In the genomic region with DNA sequence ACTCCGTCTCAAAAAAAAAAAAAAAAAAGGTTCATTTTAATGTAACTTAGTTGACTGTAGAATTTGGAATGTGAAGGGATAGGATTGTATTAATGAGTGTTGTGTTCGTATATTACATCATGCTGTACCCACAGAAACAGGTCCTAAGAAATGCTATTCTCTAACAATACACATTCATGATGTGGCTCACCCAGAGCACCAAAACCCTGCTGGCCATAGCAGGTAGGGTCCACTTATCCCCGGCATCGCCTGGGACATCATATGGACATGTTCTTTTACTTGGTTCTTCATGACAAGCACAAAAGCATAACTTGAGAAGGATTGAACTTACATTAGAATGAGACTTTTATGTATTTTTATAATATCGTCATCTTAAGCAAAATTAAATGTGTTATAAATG, we compare ENCODE assay signal across 1 cellular context.
TF ChIP-seq lines count a peak whose summit lies in the region.

No MANE protein-coding gene starts in this region.

TF ChIP-seq in GM23338, 12 proteins besides CTCF, POLR2A, EP300 and RAD21 (continued from another document):
- TF ChIP-seq, protein P1, sequence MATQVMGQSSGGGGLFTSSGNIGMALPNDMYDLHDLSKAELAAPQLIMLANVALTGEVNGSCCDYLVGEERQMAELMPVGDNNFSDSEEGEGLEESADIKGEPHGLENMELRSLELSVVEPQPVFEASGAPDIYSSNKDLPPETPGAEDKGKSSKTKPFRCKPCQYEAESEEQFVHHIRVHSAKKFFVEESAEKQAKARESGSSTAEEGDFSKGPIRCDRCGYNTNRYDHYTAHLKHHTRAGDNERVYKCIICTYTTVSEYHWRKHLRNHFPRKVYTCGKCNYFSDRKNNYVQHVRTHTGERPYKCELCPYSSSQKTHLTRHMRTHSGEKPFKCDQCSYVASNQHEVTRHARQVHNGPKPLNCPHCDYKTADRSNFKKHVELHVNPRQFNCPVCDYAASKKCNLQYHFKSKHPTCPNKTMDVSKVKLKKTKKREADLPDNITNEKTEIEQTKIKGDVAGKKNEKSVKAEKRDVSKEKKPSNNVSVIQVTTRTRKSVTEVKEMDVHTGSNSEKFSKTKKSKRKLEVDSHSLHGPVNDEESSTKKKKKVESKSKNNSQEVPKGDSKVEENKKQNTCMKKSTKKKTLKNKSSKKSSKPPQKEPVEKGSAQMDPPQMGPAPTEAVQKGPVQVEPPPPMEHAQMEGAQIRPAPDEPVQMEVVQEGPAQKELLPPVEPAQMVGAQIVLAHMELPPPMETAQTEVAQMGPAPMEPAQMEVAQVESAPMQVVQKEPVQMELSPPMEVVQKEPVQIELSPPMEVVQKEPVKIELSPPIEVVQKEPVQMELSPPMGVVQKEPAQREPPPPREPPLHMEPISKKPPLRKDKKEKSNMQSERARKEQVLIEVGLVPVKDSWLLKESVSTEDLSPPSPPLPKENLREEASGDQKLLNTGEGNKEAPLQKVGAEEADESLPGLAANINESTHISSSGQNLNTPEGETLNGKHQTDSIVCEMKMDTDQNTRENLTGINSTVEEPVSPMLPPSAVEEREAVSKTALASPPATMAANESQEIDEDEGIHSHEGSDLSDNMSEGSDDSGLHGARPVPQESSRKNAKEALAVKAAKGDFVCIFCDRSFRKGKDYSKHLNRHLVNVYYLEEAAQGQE (IDR thresholded peaks at IDR 0.05; ENCODE audit: unreplicated experiment): no peak
- no peak for TF ChIP-seq ZNF331 (CRISPR knock-in tag; IDR thresholded peaks at IDR 0.05; ENCODE audit: low read depth)
- no peak for TF ChIP-seq NANOG (IDR thresholded peaks at IDR 0.05; ENCODE audit: borderline replicate concordance)
- no peak for TF ChIP-seq EZH2phosphoT487 (IDR thresholded peaks at IDR 0.05; ENCODE audit: unreplicated experiment)
- no peak for TF ChIP-seq STAT1 (IDR thresholded peaks at IDR 0.05; ENCODE audit: unreplicated experiment)
- TF ChIP-seq EZH2 (IDR thresholded peaks at IDR 0.05; ENCODE audit: low read depth, unreplicated experiment): no peak
- TF ChIP-seq, protein P2, sequence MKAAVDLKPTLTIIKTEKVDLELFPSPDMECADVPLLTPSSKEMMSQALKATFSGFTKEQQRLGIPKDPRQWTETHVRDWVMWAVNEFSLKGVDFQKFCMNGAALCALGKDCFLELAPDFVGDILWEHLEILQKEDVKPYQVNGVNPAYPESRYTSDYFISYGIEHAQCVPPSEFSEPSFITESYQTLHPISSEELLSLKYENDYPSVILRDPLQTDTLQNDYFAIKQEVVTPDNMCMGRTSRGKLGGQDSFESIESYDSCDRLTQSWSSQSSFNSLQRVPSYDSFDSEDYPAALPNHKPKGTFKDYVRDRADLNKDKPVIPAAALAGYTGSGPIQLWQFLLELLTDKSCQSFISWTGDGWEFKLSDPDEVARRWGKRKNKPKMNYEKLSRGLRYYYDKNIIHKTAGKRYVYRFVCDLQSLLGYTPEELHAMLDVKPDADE (IDR thresholded peaks at IDR 0.05): no peak
